In genomic region chr13:68506888-68507551, GRCh38 we compare ENCODE assay signal across 22 cellular contexts.
"Had no signal": no experiment of that assay in that cellular context is flagged by ENCODE, and none has a peak within 500 bp of the region (broad histone marks: within the 10 kb centered on the region; RNA-seq: fewer than 3 reads in every experiment).

No MANE protein-coding gene starts in this region.

- H3K27ac Mint-ChIP-seq: activated CD4-positive, alpha-beta memory T cell treated with anti-CD3 and anti-CD28 coated beads, Interleukin-2, amount 10 ng/mL, durations not matched to agents 7 days and 5 days; activated naive CD4-positive, alpha-beta T cell treated with anti-CD3 and anti-CD28 coated beads, Interleukin-2, amount 50 U/mL, for 72 hours; activated T-helper 2 cell treated with anti-CD3 and anti-CD28 coated beads, Interferon-gamma antibody, Interleukin-2, Interleukin-4, amounts not matched to agents 10 μg/mL and 5 μg/mL and 100 μg/mL, durations not matched to agents 14 hours and 24 hours and 36 hours; dendritic cell treated with granulocyte-macrophage colony-stimulating factor and Interleukin-4, amounts not matched to agents 40 ng/mL and 50 ng/mL, for 4 days; endodermal cell; stimulated activated naive CD8-positive, alpha-beta T cell treated with anti-CD3 and anti-CD28 coated beads, Interleukin-15, amount 100 ng/mL, for 72 hours had no signal

- ATAC-seq: activated CD4-positive, CD25-positive, alpha-beta regulatory T cell treated with anti-CD3 and anti-CD28 coated beads, Interleukin-2, amount 50 U/mL, for 24 hours; activated naive CD4-positive, alpha-beta T cell treated with anti-CD3 and anti-CD28 coated beads, Interleukin-2, amount 50 U/mL, for 72 hours; activated T-cell treated with anti-CD3 and anti-CD28 coated beads, Interleukin-2, amount 50 U/mL, for 4 hours; esophagus mucosa; left cardiac atrium; right cardiac atrium; stimulated activated naive CD8-positive, alpha-beta T cell treated with anti-CD3 and anti-CD28 coated beads, Interleukin-15, amount 100 ng/mL, for 72 hours had no signal

- H3K36me3 Mint-ChIP-seq: activated naive CD4-positive, alpha-beta T cell treated with anti-CD3 and anti-CD28 coated beads, Interleukin-2, amount 50 U/mL, for 72 hours had no signal

- H3K4me1 Mint-ChIP-seq: activated CD4-positive, alpha-beta memory T cell treated with anti-CD3 and anti-CD28 coated beads, Interleukin-2, amount 10 ng/mL, durations not matched to agents 7 days and 5 days; central memory CD8-positive, alpha-beta T cell; endodermal cell; nephron; stimulated activated naive CD8-positive, alpha-beta T cell treated with anti-CD3 and anti-CD28 coated beads, Interleukin-15, amount 100 ng/mL, for 72 hours had no signal

- H3K9me3 Mint-ChIP-seq: activated T-cell treated with anti-CD3 and anti-CD28 coated beads, Interleukin-2, amount 50 U/mL, for 4 hours; endodermal cell; nephron had no signal

- H3K27me3 Mint-ChIP-seq: activated CD4-positive, alpha-beta memory T cell treated with anti-CD3 and anti-CD28 coated beads, Interleukin-2, amount 10 ng/mL, durations not matched to agents 7 days and 5 days; central memory CD8-positive, alpha-beta T cell; dendritic cell treated with granulocyte-macrophage colony-stimulating factor and Interleukin-4, amounts not matched to agents 40 ng/mL and 50 ng/mL, for 4 days; stimulated activated naive CD8-positive, alpha-beta T cell treated with anti-CD3 and anti-CD28 coated beads, Interleukin-15, amount 100 ng/mL, for 72 hours had no signal

- H3K4me3 Mint-ChIP-seq: activated CD4-positive, alpha-beta memory T cell treated with anti-CD3 and anti-CD28 coated beads, Interleukin-2, amount 10 ng/mL, durations not matched to agents 7 days and 5 days; activated T-cell treated with anti-CD3 and anti-CD28 coated beads, Interleukin-2, amount 50 U/mL, for 4 hours; central memory CD8-positive, alpha-beta T cell; dendritic cell treated with granulocyte-macrophage colony-stimulating factor and Interleukin-4, amounts not matched to agents 40 ng/mL and 50 ng/mL, for 4 days; endodermal cell; nephron; stimulated activated naive CD8-positive, alpha-beta T cell treated with anti-CD3 and anti-CD28 coated beads, Interleukin-15, amount 100 ng/mL, for 72 hours had no signal

- DNase-seq: activated CD4-positive, alpha-beta memory T cell treated with anti-CD3 and anti-CD28 coated beads, Interleukin-2, amount 10 ng/mL, durations not matched to agents 7 days and 5 days; activated CD4-positive, alpha-beta T cell treated with anti-CD3 and anti-CD28 coated beads for 48 hours; activated T-cell treated with anti-CD3 and anti-CD28 coated beads, Interleukin-2, amount 50 U/mL, for 4 hours; endodermal cell; foreskin fibroblast; head of caudate nucleus; hippocampal formation; left cardiac atrium; mammary epithelial cell; occipital lobe; right cardiac atrium; spleen; stimulated activated naive CD8-positive, alpha-beta T cell treated with anti-CD3 and anti-CD28 coated beads, Interleukin-15, amount 100 ng/mL, for 72 hours; substantia nigra; T-helper 1 cell had no signal
